ENCODE assay signal across 8 cellular contexts in genomic region chr3:86774082-86774691, GRCh38.
DNase-seq lines count a peak whose midpoint lies in the region; ATAC-seq and TF ChIP-seq lines count a peak whose summit lies in the region.

No MANE protein-coding gene starts in this region.

- TF ChIP-seq CTCF in fibroblast of pulmonary artery (IDR thresholded peaks at IDR 0.05; ENCODE audit: low read length, missing control alignments) (peak; percentile 50), upper lobe of right lung (IDR thresholded peaks at IDR 0.05) (peak; percentile 48)

- peak; percentile 28 for DNase-seq in COLO829 (ENCODE audit: low spot score)
- DNase-seq in RKO (ENCODE audit: low spot score), result peak; percentile 65
- peak; percentile 73 for DNase-seq in fibroblast of pulmonary artery (ENCODE audit: low read depth)
- no peak for DNase-seq in upper lobe of right lung
- no peak for DNase-seq in activated T-helper 1 cell treated with anti-CD3 and anti-CD28 coated beads, Interleukin-12 subunit alpha, Interleukin-12 subunit beta, Interleukin-2, Interleukin-4 antibody, amounts not matched to agents 30 ng/mL and 10 ng/mL and 1 ng/mL, durations not matched to agents 14 hours and 24 hours and 36 hours (ENCODE audit: low spot score)
- DNase-seq in stimulated activated CD4-positive, alpha-beta T cell treated with anti-CD3 and anti-CD28 coated beads, Interleukin-1b, Interleukin-23, amount 100 ng/mL, for 48 hours, result no peak

- H3K36me3 ChIP-seq in upper lobe of right lung, result no peaks in the 10 kb centered on the region

- intact Hi-C loops in upper lobe of right lung (cut with DNase I), result no loop called here
- intact Hi-C loops in activated T-helper 1 cell treated with anti-CD3 and anti-CD28 coated beads, Interleukin-12 subunit alpha, Interleukin-12 subunit beta, Interleukin-2, Interleukin-4 antibody, amounts not matched to agents 30 ng/mL and 10 ng/mL and 1 ng/mL, durations not matched to agents 14 hours and 24 hours and 36 hours (cut with micrococcal nuclease), result loop anchor here (1.0 to 5.0 kb wide), 3 partner anchors 213 to 394 kb away; no protein-coding TSS in a partner anchor

- no peaks in the 10 kb centered on the region for H3K36me3 Mint-ChIP-seq in activated T-helper 1 cell treated with anti-CD3 and anti-CD28 coated beads, Interleukin-12 subunit alpha, Interleukin-12 subunit beta, Interleukin-2, Interleukin-4 antibody, amounts not matched to agents 30 ng/mL and 10 ng/mL and 1 ng/mL, durations not matched to agents 14 hours and 24 hours and 36 hours (ENCODE audit: low read depth)

- no peaks in the 10 kb centered on the region for H3K9me3 ChIP-seq in upper lobe of right lung

- H3K27me3 ChIP-seq in upper lobe of right lung, result no peaks in the 10 kb centered on the region

- H3K4me3 Mint-ChIP-seq in activated T-helper 1 cell treated with anti-CD3 and anti-CD28 coated beads, Interleukin-12 subunit alpha, Interleukin-12 subunit beta, Interleukin-2, Interleukin-4 antibody, amounts not matched to agents 30 ng/mL and 10 ng/mL and 1 ng/mL, durations not matched to agents 14 hours and 24 hours and 36 hours, result no peak overlapping the region

- no peaks in the 10 kb centered on the region for H3K4me1 ChIP-seq in upper lobe of right lung

- no peaks in the 10 kb centered on the region for H3K27me3 Mint-ChIP-seq in activated T-helper 1 cell treated with anti-CD3 and anti-CD28 coated beads, Interleukin-12 subunit alpha, Interleukin-12 subunit beta, Interleukin-2, Interleukin-4 antibody, amounts not matched to agents 30 ng/mL and 10 ng/mL and 1 ng/mL, durations not matched to agents 14 hours and 24 hours and 36 hours (ENCODE audit: insufficient read depth)

- no peak overlapping the region for H3K27ac Mint-ChIP-seq in activated T-helper 1 cell treated with anti-CD3 and anti-CD28 coated beads, Interleukin-12 subunit alpha, Interleukin-12 subunit beta, Interleukin-2, Interleukin-4 antibody, amounts not matched to agents 30 ng/mL and 10 ng/mL and 1 ng/mL, durations not matched to agents 14 hours and 24 hours and 36 hours

- ATAC-seq in HG03432 (IDR thresholded peaks at IDR 0.05; ENCODE audit: unreplicated experiment), result peak; percentile 54
- no peak for ATAC-seq in upper lobe of right lung
- no peak for ATAC-seq in GM21717 (IDR thresholded peaks at IDR 0.05; ENCODE audit: unreplicated experiment)

- H3K27ac ChIP-seq in upper lobe of right lung, result no peak overlapping the region

- H3K4me3 ChIP-seq in fibroblast of pulmonary artery (replicated peaks; ENCODE audit: low read depth, low read length) (no peak overlapping the region), upper lobe of right lung (no peak overlapping the region)

- H3K4me1 Mint-ChIP-seq in activated T-helper 1 cell treated with anti-CD3 and anti-CD28 coated beads, Interleukin-12 subunit alpha, Interleukin-12 subunit beta, Interleukin-2, Interleukin-4 antibody, amounts not matched to agents 30 ng/mL and 10 ng/mL and 1 ng/mL, durations not matched to agents 14 hours and 24 hours and 36 hours (ENCODE audit: low read depth), result no peaks in the 10 kb centered on the region

- H3K9me3 Mint-ChIP-seq in activated T-helper 1 cell treated with anti-CD3 and anti-CD28 coated beads, Interleukin-12 subunit alpha, Interleukin-12 subunit beta, Interleukin-2, Interleukin-4 antibody, amounts not matched to agents 30 ng/mL and 10 ng/mL and 1 ng/mL, durations not matched to agents 14 hours and 24 hours and 36 hours, result no peaks in the 10 kb centered on the region

Comparison
In these comparisons a context has a peak if more than half of its experiments do, and no peak if none do; other contexts are left out.
1. DNase-seq: peak in COLO829 (single experiment), RKO (single experiment) and fibroblast of pulmonary artery (single experiment); none in upper lobe of right lung (single experiment), activated T-helper 1 cell treated with anti-CD3 and anti-CD28 coated beads, Interleukin-12 subunit alpha, Interleukin-12 subunit beta, Interleukin-2, Interleukin-4 antibody, amounts not matched to agents 30 ng/mL and 10 ng/mL and 1 ng/mL, durations not matched to agents 14 hours and 24 hours and 36 hours (single experiment) and stimulated activated CD4-positive, alpha-beta T cell treated with anti-CD3 and anti-CD28 coated beads, Interleukin-1b, Interleukin-23, amount 100 ng/mL, for 48 hours (single experiment).